Comparison of ENCODE assay signal across 10 cellular contexts in genomic region chr20:6140947-6141346, GRCh38. TPM values are rescaled to one million over a fixed set of nuclear protein-coding genes. Genes with fewer than 3 reads are reported as not detected.
DNase-seq lines count a peak whose midpoint lies in the region; ATAC-seq and TF ChIP-seq lines count a peak whose summit lies in the region.
"Had no signal": no experiment of that assay in that cellular context is flagged by ENCODE, and none has a peak within 500 bp of the region (broad histone marks: within the 10 kb centered on the region; RNA-seq: fewer than 3 reads in every experiment).

No MANE protein-coding gene starts in this region.

- TF ChIP-seq CTCF in psoas muscle (IDR thresholded peaks at IDR 0.05): no peak

- H3K9me3 ChIP-seq in psoas muscle: no peaks in the 10 kb centered on the region
- H3K9me3 ChIP-seq: right lobe of liver had no signal

- no peaks in the 10 kb centered on the region for H3K4me1 ChIP-seq in psoas muscle

- 25 to 49% (median 39%) methylated on average over 3 of the region's 3 CpGs for WGBS in psoas muscle, 3 donors

- H3K4me1 Mint-ChIP-seq in effector memory CD8-positive, alpha-beta T cell (ENCODE audit: low read depth in 2 of 2): no peaks in the 10 kb centered on the region

- H3K4me3 Mint-ChIP-seq in effector memory CD8-positive, alpha-beta T cell: no peak overlapping the region

- H3K27me3 ChIP-seq in psoas muscle (ENCODE audit: insufficient read depth in 3 of 3, low read length in 2 of 3): peaks cover 0 to 3% (median 0%) of the 10 kb centered on the region in 3 donors
- H3K27me3 ChIP-seq: right lobe of liver had no signal

- H3K4me3 ChIP-seq in psoas muscle: no peak overlapping the region
- H3K4me3 ChIP-seq: right lobe of liver had no signal

- H3K27ac ChIP-seq in psoas muscle: no peak overlapping the region
- H3K27ac ChIP-seq: right lobe of liver had no signal

- H3K27me3 Mint-ChIP-seq in effector memory CD8-positive, alpha-beta T cell: peaks cover 14 to 23% of the 10 kb centered on the region in 2 donors

- intact Hi-C loops in psoas muscle (cut with DNase I): loop anchor here (10.0 kb wide), 1 partner anchor 1144 kb away; no protein-coding TSS in a partner anchor

- H3K27ac Mint-ChIP-seq in effector memory CD8-positive, alpha-beta T cell: no peak overlapping the region

- no peaks in the 10 kb centered on the region for H3K36me3 Mint-ChIP-seq in effector memory CD8-positive, alpha-beta T cell (ENCODE audit: insufficient read depth)

- ATAC-seq in effector memory CD8-positive, alpha-beta T cell (replicated peaks): no peak
- ATAC-seq in psoas muscle (no peak), HG02981 (IDR thresholded peaks at IDR 0.05; ENCODE audit: unreplicated experiment) (no peak), GM19023 (IDR thresholded peaks at IDR 0.05; ENCODE audit: unreplicated experiment) (no peak)

- DNase-seq in D341Med (ENCODE audit: low spot score) (peak; percentile 49), H4 (ENCODE audit: low spot score) (peak; percentile 34), RKO (ENCODE audit: low spot score) (peak; percentile 60), iPS-NIHi7 (ENCODE audit: extremely low spot score) (peak; percentile 28), psoas muscle (no peak)
- no peak for DNase-seq in effector memory CD8-positive, alpha-beta T cell
- DNase-seq: NCI-H345, right lobe of liver had no signal

- H3K9me3 Mint-ChIP-seq in effector memory CD8-positive, alpha-beta T cell: no peaks in the 10 kb centered on the region

- H3K36me3 ChIP-seq in psoas muscle (ENCODE audit: insufficient read depth in 1 of 2, low read depth in 1 of 2): no peaks in the 10 kb centered on the region
- H3K36me3 ChIP-seq: right lobe of liver had no signal

RNA-seq across cellular contexts. Expression of gene FERMT1, which starts 18.1 kb away (rescaled TPM):
- total RNA-seq in H4 (2014; rRNA removed; shearing (Covaris generic)): 0.56 and 1.6 TPM in 2 replicates
- total RNA-seq in psoas muscle: 1 to 10 TPM in 1 of 4 donors, under 1 TPM in 3; 0.13 to 1.0 (median 0.38) TPM
- polyA plus RNA-seq in psoas muscle: under 1 TPM; 0.03 to 0.06 (median 0.04) TPM

Comparison
In these comparisons a context has a peak if more than half of its experiments do, and no peak if none do; other contexts are left out.
1. DNase-seq: peak in D341Med (single experiment), H4 (single experiment), RKO (single experiment) and iPS-NIHi7 (single experiment); none in effector memory CD8-positive, alpha-beta T cell (0 of 3) and psoas muscle (0 of 2).